In genomic region chr10:22690614-22691431, GRCh38 we compare ENCODE assay signal across 10 cellular contexts. TPM values are rescaled to one million over a fixed set of nuclear protein-coding genes. Genes with fewer than 3 reads are reported as not detected.
DNase-seq lines count a peak whose midpoint lies in the region; ATAC-seq, FAIRE-seq and TF ChIP-seq lines count a peak whose summit lies in the region.
"Had no signal": no experiment of that assay in that cellular context is flagged by ENCODE, and none has a peak within 500 bp of the region (broad histone marks: within the 10 kb centered on the region; RNA-seq: fewer than 3 reads in every experiment).

No MANE protein-coding gene starts in this region.

- H3K27me3 ChIP-seq in HepG2 (ENCODE audit: control insufficient read depth in 1 of 2, insufficient read depth in 2 of 2, low read length in 2 of 2) (no peaks in the 10 kb centered on the region), sigmoid colon (no peaks in the 10 kb centered on the region)

- H3K4me1 ChIP-seq in HepG2 (ENCODE audit: insufficient read depth, low read length) (peaks cover 33% of the 10 kb centered on the region), sigmoid colon (peaks cover 0 to 10% (median 5%) of the 10 kb centered on the region in 4 donors)

- no peaks in the 10 kb centered on the region for H3K27me3 Mint-ChIP-seq in activated T-helper 17 cell treated with anti-CD3 and anti-CD28 coated beads, Interleukin-2, amount 50 U/mL, for 72 hours

- POLR2A ChIA-PET in HepG2 (lab: Yijun Ruan, JAX) (interaction anchor here (1.1 kb wide), 1 partner anchor 8 kb away, joined by 3 read pairs; no protein-coding TSS in a partner anchor), HEK293T (lab: Yijun Ruan, JAX) (interaction anchor here (0.6 kb wide), 1 partner anchor 19 kb away, joined by 3 read pairs; no protein-coding TSS in a partner anchor)

- peaks cover 9% of the 10 kb centered on the region for H3K36me3 Mint-ChIP-seq in activated T-helper 17 cell treated with anti-CD3 and anti-CD28 coated beads, Interleukin-2, amount 50 U/mL, for 72 hours (ENCODE audit: low read depth)

- H2AFZ ChIP-seq in HepG2 (ENCODE audit: low read length) = no peak overlapping the region

- H3K9ac ChIP-seq in HepG2 (ENCODE audit: insufficient read depth, low read depth, low read length) = no peak overlapping the region

- intact Hi-C loops in HepG2 (cut with micrococcal nuclease; ENCODE audit: unreplicated experiment) = no loop called here
- intact Hi-C loops in sigmoid colon (cut with DNase I) = no loop called here

- CTCF ChIA-PET in HepG2 (lab: Yijun Ruan, JAX; ENCODE audit: low intra/inter-chr PET ratio, low total read pairs) = no interaction called here
- CTCF ChIA-PET in HEK293T (lab: Yijun Ruan, JAX) = no interaction called here

- peak; percentile 27 for ATAC-seq in HG03135 (IDR thresholded peaks at IDR 0.05; ENCODE audit: unreplicated experiment)
- no peak for ATAC-seq in activated T-helper 17 cell treated with anti-CD3 and anti-CD28 coated beads, Interleukin-2, amount 50 U/mL, for 72 hours (replicated peaks)
- ATAC-seq in HepG2 = no peak

- TF ChIP-seq EP300 in HepG2 (IDR thresholded peaks at IDR 0.05; ENCODE audit: low read depth in 2 of 2, low read length in 2 of 2) (no peak), HepG2 (CRISPR knock-in tag; IDR thresholded peaks at IDR 0.05; ENCODE audit: borderline replicate concordance) (no peak), sigmoid colon (IDR thresholded peaks at IDR 0.05) (no peak)

- TF ChIP-seq CTCF in HepG2 (CRISPR knock-in tag; IDR thresholded peaks at IDR 0.05) = no peak
- TF ChIP-seq CTCF in sigmoid colon (IDR thresholded peaks at IDR 0.05) = no peak

- H3K27ac Mint-ChIP-seq in activated T-helper 17 cell treated with anti-CD3 and anti-CD28 coated beads, Interleukin-2, amount 50 U/mL, for 72 hours = peak overlapping the region; percentile 78

- no peaks in the 10 kb centered on the region for H3K9me3 ChIP-seq in HepG2 (ENCODE audit: low read length)
- H3K9me3 ChIP-seq in sigmoid colon = no peaks in the 10 kb centered on the region

- in situ Hi-C loops in HepG2 (cut with HindIII; ENCODE audit: extremely low pct_ligation_motif_present, low pct_unique_long_range_greater_than_20kb) = no loop called here

- H3K36me3 ChIP-seq in HepG2 (replicated peaks in 1 of 2; ENCODE audit: control insufficient read depth in 1 of 2, insufficient read depth in 2 of 2, low read length in 2 of 2) = no peaks in the 10 kb centered on the region
- no peaks in the 10 kb centered on the region for H3K36me3 ChIP-seq in sigmoid colon

- no peak overlapping the region for H3K27ac ChIP-seq in HepG2 (ENCODE audit: extremely low read length, insufficient read depth, low read length)
- no peak overlapping the region for H3K27ac ChIP-seq in sigmoid colon
- H3K27ac ChIP-seq: epithelial cell of prostate had no signal

- no TSS peak for BruUV-seq in HepG2 (replicated peaks; lab: Mats Ljungman, UMichigan)

- H3K79me2 ChIP-seq in HepG2 (ENCODE audit: insufficient read depth, low read length) = peaks cover 41% of the 10 kb centered on the region

- TF ChIP-seq POLR2A in HepG2 (IDR thresholded peaks at IDR 0.05; ENCODE audit: insufficient read depth in 1 of 2, low read depth in 2 of 2, low read length in 2 of 2) (no peak), sigmoid colon (IDR thresholded peaks at IDR 0.05) (no peak)

- FAIRE-seq in GM18507 (lab: Jason Lieb, UNC) (peak; percentile 67), HepG2 (lab: Jason Lieb, UNC) (no peak)

- H3K4me3 ChIP-seq in HepG2 (replicated peaks in 1 of 3; ENCODE audit: insufficient read depth in 1 of 3, low read depth in 2 of 3, low read length in 3 of 3) (no peak overlapping the region), sigmoid colon (no peak overlapping the region)

- DNase-seq in GM18507 (ENCODE audit: extremely low spot score, insufficient read length, low read depth) = no peak
- no peak for DNase-seq in HepG2 (ENCODE audit: low spot score)
- no peak for DNase-seq in sigmoid colon
- no peak for DNase-seq in midbrain (lab: John Stamatoyannopoulos, UW)
- DNase-seq in HEK293T (ENCODE audit: extremely low spot score) = no peak
- DNase-seq: NCI-H524 treated with DMSO at 0.1 percent for 48 hours had no signal

- peak overlapping the region; percentile 25 for H3K4me3 Mint-ChIP-seq in activated T-helper 17 cell treated with anti-CD3 and anti-CD28 coated beads, Interleukin-2, amount 50 U/mL, for 72 hours
- H3K4me3 Mint-ChIP-seq: neural crest cell had no signal

- no peaks in the 10 kb centered on the region for H3K9me3 Mint-ChIP-seq in activated T-helper 17 cell treated with anti-CD3 and anti-CD28 coated beads, Interleukin-2, amount 50 U/mL, for 72 hours

- 86% methylated on average over 9 of the region's 9 CpGs for WGBS in HepG2 (ENCODE audit: low lambda C conversion rate)
- 76 to 79% methylated on average over 9 of the region's 9 CpGs for WGBS in sigmoid colon, 2 donors

- 0 out of 2 replicates have a peak, but pooled peaks cover 3% of the 10 kb centered on the region for H4K20me1 ChIP-seq in HepG2 (ENCODE audit: insufficient read depth, low read length)

- no peak for TF ChIP-seq RAD21 in HepG2 (CRISPR knock-in tag; IDR thresholded peaks at IDR 0.05)

- H3K4me1 Mint-ChIP-seq in activated T-helper 17 cell treated with anti-CD3 and anti-CD28 coated beads, Interleukin-2, amount 50 U/mL, for 72 hours = peaks cover 50% of the 10 kb centered on the region

- H3K4me2 ChIP-seq in HepG2 (ENCODE audit: low read depth, low read length) = no peak overlapping the region

TF ChIP-seq in HepG2, 621 proteins besides CTCF, POLR2A, EP300 and RAD21 (continues in another document):
- TF ChIP-seq TCF12 (IDR thresholded peaks at IDR 0.05) (no peak), TCF12 (CRISPR knock-in tag; IDR thresholded peaks at IDR 0.05) (no peak), SETDB1 (CRISPR knock-in tag; IDR thresholded peaks at IDR 0.05; ENCODE audit: borderline replicate concordance) (no peak), HNRNPUL1 (IDR thresholded peaks at IDR 0.05; ENCODE audit: low read depth, low read length) (no peak), ZNF414 (CRISPR knock-in tag; IDR thresholded peaks at IDR 0.05) (no peak), GATAD2A (CRISPR knock-in tag; IDR thresholded peaks at IDR 0.05) (0 out of 2 replicates have a peak, but pooled peaks have one; percentile 15), CEBPB (IDR thresholded peaks at IDR 0.05; ENCODE audit: borderline replicate concordance, low read depth, low read length) (peak; percentile 80), CBX5 (CRISPR knock-in tag; IDR thresholded peaks at IDR 0.05; ENCODE audit: borderline replicate concordance) (no peak)

TF ChIP-seq in HEK293T, 16 proteins besides CTCF, POLR2A, EP300 and RAD21:
- TF ChIP-seq ARNT (IDR thresholded peaks at IDR 0.05) = no peak
- TF ChIP-seq L3MBTL2 (conservative IDR thresholded peaks at IDR 0.05) = no peak
- no peak for TF ChIP-seq SP1 (IDR thresholded peaks at IDR 0.05)
- no peak for TF ChIP-seq FOXM1 (IDR thresholded peaks at IDR 0.05; ENCODE audit: borderline replicate concordance)
- no peak for TF ChIP-seq NFRKB (IDR thresholded peaks at IDR 0.05)
- no peak for TF ChIP-seq ELF4 (IDR thresholded peaks at IDR 0.05)
- TF ChIP-seq BHLHE40 (IDR thresholded peaks at IDR 0.05; ENCODE audit: borderline replicate concordance) = no peak
- TF ChIP-seq TARDBP (IDR thresholded peaks at IDR 0.05) = no peak
- no peak for TF ChIP-seq SUZ12 (IDR thresholded peaks at IDR 0.05)
- TF ChIP-seq PKNOX1 (IDR thresholded peaks at IDR 0.05) = no peak
- TF ChIP-seq LEF1 (IDR thresholded peaks at IDR 0.05; ENCODE audit: borderline replicate concordance) = no peak
- no peak for TF ChIP-seq ZNF384 (IDR thresholded peaks at IDR 0.05)
- TF ChIP-seq FOXK2 (IDR thresholded peaks at IDR 0.05) = no peak
- no peak for TF ChIP-seq CTBP1 (IDR thresholded peaks at IDR 0.05; ENCODE audit: borderline replicate concordance)
- no peak for TF ChIP-seq HDGF (IDR thresholded peaks at IDR 0.05; ENCODE audit: borderline replicate concordance)
- TF ChIP-seq FOXA1 (IDR thresholded peaks at IDR 0.05) = no peak
TF ChIP-seq in HEK293T: peak in this region for 0.

RNA-seq across cellular contexts. Expression of gene PIP4K2A, which starts 23.6 kb away (rescaled TPM):
- total RNA-seq in activated T-helper 17 cell treated with anti-CD3 and anti-CD28 coated beads, Interleukin-2, amount 50 U/mL, for 72 hours = 100 to 1,000 TPM in 1 of 2 donors, 10 to 100 TPM in 1; 86.1 to 111 TPM
- 22.6 and 25.7 TPM in 2 replicates for total RNA-seq in HepG2 (2016; rRNA removed; fragmentation: Illumina TruSeq; extraction: Trizol)
- total RNA-seq in HepG2 (2016; cell fraction: cytosol; rRNA removed; fragmentation: Illumina TruSeq; extraction: Trizol; ENCODE audit: low read depth) = 6.1 and 10.2 TPM in 2 replicates
- 20.3 and 22.2 TPM in 2 replicates for total RNA-seq in HepG2 (2016; cell fraction: insoluble cytoplasmic fraction; rRNA removed; fragmentation: Illumina TruSeq; extraction: Trizol)
- 24.0 and 27.4 TPM in 2 replicates for total RNA-seq in HepG2 (2016; cell fraction: membrane; rRNA removed; fragmentation: Illumina TruSeq; extraction: Trizol)
- total RNA-seq in HepG2 (2016; cell fraction: nucleus; rRNA removed; fragmentation: Illumina TruSeq; extraction: Trizol) = 11.6 and 11.8 TPM in 2 replicates
- polyA plus RNA-seq in HepG2 (2011; rRNA removed) = 7.1 and 9.1 TPM in 2 replicates
- polyA plus RNA-seq in HepG2 (2011; cell fraction: cytosol; rRNA removed) = 5.3 and 6.6 TPM in 2 replicates
- 2.9 and 4.2 TPM in 2 replicates for polyA plus RNA-seq in HepG2 (2011; cell fraction: nucleus; rRNA removed)
- 5.0 and 6.5 TPM in 2 replicates for polyA plus RNA-seq in HepG2 (2012)
- 5.4 and 7.9 TPM in 2 replicates for polyA plus RNA-seq in HepG2 (2016; cell fraction: cytosol; fragmentation: Illumina TruSeq; extraction: Trizol; ENCODE audit: low read depth)
- polyA plus RNA-seq in HepG2 (2016; cell fraction: insoluble cytoplasmic fraction; fragmentation: Illumina TruSeq; extraction: Trizol; ENCODE audit: low read depth) = 25.0 and 34.3 TPM in 2 replicates
- polyA plus RNA-seq in HepG2 (2016; cell fraction: membrane; fragmentation: Illumina TruSeq; extraction: Trizol; ENCODE audit: low read depth) = 18.1 and 20.5 TPM in 2 replicates
- polyA plus RNA-seq in HepG2 (2016; cell fraction: nucleus; fragmentation: Illumina TruSeq; extraction: Trizol; ENCODE audit: insufficient read depth, low read depth) = 13.7 and 14.2 TPM in 2 replicates
- 6.7 and 9.6 TPM in 2 replicates for polyA minus RNA-seq in HepG2 (2011; rRNA and poly(A)+ RNA removed; ENCODE audit: low replicate concordance)
- polyA minus RNA-seq in HepG2 (2011; cell fraction: cytosol; rRNA and poly(A)+ RNA removed) = 11.4 and 13.8 TPM in 2 replicates
- polyA minus RNA-seq in HepG2 (2011; cell fraction: nucleus; rRNA and poly(A)+ RNA removed) = 19.6 and 21.5 TPM in 2 replicates
- 10 to 100 TPM; 16.6 to 23.2 (median 20.4) TPM for total RNA-seq in sigmoid colon
- polyA plus RNA-seq in sigmoid colon = 10 to 100 TPM in 1 of 3 donors, 1 to 10 TPM in 2; 7.2 to 17.8 (median 7.2) TPM
